ENCODE assay signal across 1 cellular context in the genomic region with DNA sequence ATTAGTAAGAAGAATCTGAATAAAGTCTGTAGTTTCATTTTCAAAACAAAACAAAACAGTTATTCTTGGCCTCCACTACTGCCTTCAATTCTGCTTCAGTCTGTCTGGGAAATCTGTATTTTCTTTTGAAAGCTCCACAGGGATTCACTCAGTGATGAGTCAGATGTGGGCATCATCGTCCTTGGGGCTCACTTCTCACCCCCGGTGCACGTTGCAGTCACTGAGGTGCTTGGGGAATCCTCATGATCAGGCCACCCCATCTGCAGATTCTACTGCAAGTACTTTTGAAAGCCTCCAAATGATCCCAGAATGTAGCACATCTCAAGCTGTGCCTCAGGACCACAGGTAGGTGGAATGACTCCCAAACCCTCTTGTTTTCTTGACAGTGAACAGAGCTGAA.
TF ChIP-seq lines count a peak whose summit lies in the region.

No MANE protein-coding gene starts in this region.

TF ChIP-seq in WTC11, 78 proteins besides CTCF, POLR2A, EP300 and RAD21 (continued from another document):
- TF ChIP-seq SOX15 (CRISPR knock-in tag; IDR thresholded peaks at IDR 0.05), result no peak
- no peak for TF ChIP-seq ZNF396 (CRISPR knock-in tag; IDR thresholded peaks at IDR 0.05; ENCODE audit: borderline replicate concordance)
- no peak for TF ChIP-seq CREM (CRISPR knock-in tag; IDR thresholded peaks at IDR 0.05)
TF ChIP-seq in WTC11: peak in this region for 0.
